Comparison of ENCODE assay signal across 6 cellular contexts in the genomic region with DNA sequence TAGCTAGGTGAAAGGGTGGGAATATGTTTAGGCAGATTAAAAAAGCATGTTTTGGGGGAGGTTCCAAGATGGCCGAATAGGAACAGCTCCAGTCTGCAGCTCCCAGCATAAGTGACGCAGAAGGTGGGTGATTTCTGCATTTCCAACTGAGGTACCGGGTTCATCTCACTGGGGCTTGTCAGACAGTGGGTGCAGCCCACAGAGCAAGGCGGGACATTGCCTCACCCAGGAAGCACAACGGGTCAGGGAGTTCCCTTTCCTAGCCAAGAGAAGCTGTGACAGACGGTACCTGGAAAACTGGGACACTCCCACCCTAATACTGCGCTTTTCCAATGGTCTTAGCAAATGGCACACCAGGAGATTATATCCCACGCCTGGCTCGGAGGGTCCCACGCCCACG.
DNase-seq lines count a peak whose midpoint lies in the region; ATAC-seq, FAIRE-seq and TF ChIP-seq lines count a peak whose summit lies in the region.
"Not testable (repeated sequence)": the region's sequence is repeated elsewhere in the genome, so short reads cannot be mapped to it uniquely, and the experiment has no call there.

No MANE protein-coding gene starts in this region.

- in situ Hi-C loops in K562 (cut with MboI) = not testable (repeated sequence)

- peaks cover 8 to 19% of the 10 kb centered on the region in 2 experiments for H3K27me3 ChIP-seq in K562 (ENCODE audit: control insufficient read depth in 2 of 2, insufficient read depth in 2 of 2, low read length in 2 of 2)
- H3K27me3 ChIP-seq in esophagus muscularis mucosa, upper lobe of right lung: not testable (repeated sequence)

- CTCF ChIA-PET in K562 (lab: Yijun Ruan, JAX; ENCODE audit: low intra/inter-chr PET ratio) = not testable (repeated sequence)

- H3K36me3 Mint-ChIP-seq in stimulated activated naive B cell treated with anti-CD40 and anti-IgM and Interleukin-4, amounts not matched to agents 10 μg/mL and 1 μg/mL and 100 μg/mL, for 72 hours = not testable (repeated sequence)

- peak overlapping the region; percentile 70 for H3K27ac Mint-ChIP-seq in stimulated activated naive B cell treated with anti-CD40 and anti-IgM and Interleukin-4, amounts not matched to agents 10 μg/mL and 1 μg/mL and 100 μg/mL, for 72 hours

- TF ChIP-seq POLR2A in K562 (conservative IDR thresholded peaks at IDR 0.05); esophagus muscularis mucosa (IDR thresholded peaks at IDR 0.05; ENCODE audit: low read depth): not testable (repeated sequence)

- not testable (repeated sequence) for TF ChIP-seq EP300 in K562 (IDR thresholded peaks at IDR 0.05; ENCODE audit: low read length); esophagus muscularis mucosa (IDR thresholded peaks at IDR 0.05)

- not testable (repeated sequence) for BruUV-seq in K562 (replicated peaks; lab: Mats Ljungman, UMichigan)

- not testable (repeated sequence) for H3K9me3 ChIP-seq in K562 (replicated peaks; ENCODE audit: control insufficient read depth, insufficient read depth, low read depth, low read length); esophagus muscularis mucosa; upper lobe of right lung

- not testable (repeated sequence) for H4K20me1 ChIP-seq in K562 (replicated peaks; ENCODE audit: control insufficient read depth, insufficient read depth, low read length)

- H2AFZ ChIP-seq in K562 (ENCODE audit: low read depth, low read length) = peak overlapping the region; percentile 14; the same call in 1 of the 2 replicates

- H3K36me3 ChIP-seq in K562 (ENCODE audit: control insufficient read depth, insufficient read depth, low read length); esophagus muscularis mucosa; upper lobe of right lung: not testable (repeated sequence)

- peak overlapping the region; percentile 38 for H3K27ac ChIP-seq in C4-2B
- not testable (repeated sequence) for H3K27ac ChIP-seq in K562 (ENCODE audit: extremely low read depth, low read depth, low read length); esophagus muscularis mucosa (replicated peaks in 1 of 4); upper lobe of right lung

- not testable (repeated sequence) for H3K79me2 ChIP-seq in K562 (ENCODE audit: control insufficient read depth, insufficient read depth, low read length)

- DNase-seq in CD1c-positive myeloid dendritic cell (ENCODE audit: extremely low spot score) (peak; percentile 55), esophagus muscularis mucosa (ENCODE audit: extremely low spot score) (peak; percentile 39)
- DNase-seq in K562 (ENCODE audit: extremely low read depth in 1 of 4, low spot score in 3 of 4); stimulated activated naive B cell treated with anti-CD40 and anti-IgM and Interleukin-4, amounts not matched to agents 10 μg/mL and 1 μg/mL and 100 μg/mL, for 72 hours; upper lobe of right lung: not testable (repeated sequence)

- ATAC-seq in K562; stimulated activated naive B cell treated with anti-CD40 and anti-IgM and Interleukin-4, amounts not matched to agents 10 μg/mL and 1 μg/mL and 100 μg/mL, for 72 hours (replicated peaks): not testable (repeated sequence)
- ATAC-seq in upper lobe of right lung = peak; percentile 28

- not testable (repeated sequence) for TF ChIP-seq RAD21 in K562 (CRISPR knock-in tag; conservative IDR thresholded peaks at IDR 0.05 in 1 of 2, IDR thresholded peaks at IDR 0.05 in 1 of 2)

- FAIRE-seq in K562 (lab: Jason Lieb, UNC) = not testable (repeated sequence)

- not testable (repeated sequence) for H3K9me1 ChIP-seq in K562 (ENCODE audit: control insufficient read depth, insufficient read depth, low read length)

- H3K27me3 Mint-ChIP-seq in stimulated activated naive B cell treated with anti-CD40 and anti-IgM and Interleukin-4, amounts not matched to agents 10 μg/mL and 1 μg/mL and 100 μg/mL, for 72 hours = not testable (repeated sequence)

- not testable (repeated sequence) for TF ChIP-seq CTCF in C4-2B (conservative IDR thresholded peaks at IDR 0.05); K562 (IDR thresholded peaks at IDR 0.05 in 2 of 3, conservative IDR thresholded peaks at IDR 0.05 in 1 of 3; ENCODE audit: insufficient read depth in 2 of 3, low read depth in 1 of 3, low read length in 3 of 3); esophagus muscularis mucosa (IDR thresholded peaks at IDR 0.05); upper lobe of right lung (IDR thresholded peaks at IDR 0.05)

- POLR2A ChIA-PET in K562 (lab: Yijun Ruan, JAX) = interaction anchor here (1.5 kb wide), 1 partner anchor 35 kb away, joined by 3 read pairs; no protein-coding TSS in a partner anchor

- not testable (repeated sequence) for H3K4me3 Mint-ChIP-seq in stimulated activated naive B cell treated with anti-CD40 and anti-IgM and Interleukin-4, amounts not matched to agents 10 μg/mL and 1 μg/mL and 100 μg/mL, for 72 hours

- peaks cover 16 to 20% of the 10 kb centered on the region in 2 donors for H3K9me3 Mint-ChIP-seq in stimulated activated naive B cell treated with anti-CD40 and anti-IgM and Interleukin-4, amounts not matched to agents 10 μg/mL and 1 μg/mL and 100 μg/mL, for 72 hours

- H3K4me1 ChIP-seq in K562 (replicated peaks in 1 of 2; ENCODE audit: control insufficient read depth in 2 of 2, insufficient read depth in 2 of 2, low read length in 2 of 2) = not testable (repeated sequence)
- peaks cover 27 to 45% (median 39%) of the 10 kb centered on the region in 4 donors for H3K4me1 ChIP-seq in esophagus muscularis mucosa
- H3K4me1 ChIP-seq in upper lobe of right lung = peaks cover 29% of the 10 kb centered on the region

- intact Hi-C loops in K562 (cut with micrococcal nuclease); esophagus muscularis mucosa (cut with DNase I); upper lobe of right lung (cut with DNase I): not testable (repeated sequence)

- peak overlapping the region; percentile 18; the same call in 1 of the 2 replicates for H3K4me2 ChIP-seq in K562 (ENCODE audit: insufficient read depth, low read length)

- WGBS in K562 (ENCODE audit: insufficient coverage, low coverage, missing lambda C conversion rate) = under 1% methylated on average over 10 of the region's 11 CpGs
- 88% methylated on average over 11 of the region's 11 CpGs for WGBS in esophagus muscularis mucosa

- peaks cover 17 to 26% of the 10 kb centered on the region in 2 donors for H3K4me1 Mint-ChIP-seq in stimulated activated naive B cell treated with anti-CD40 and anti-IgM and Interleukin-4, amounts not matched to agents 10 μg/mL and 1 μg/mL and 100 μg/mL, for 72 hours

- H3K4me3 ChIP-seq in K562, esophagus muscularis mucosa, upper lobe of right lung: not testable (repeated sequence)

- H3K9ac ChIP-seq in K562 (ENCODE audit: insufficient read depth in 1 of 2, low read depth in 2 of 2, low read length in 2 of 2) = not testable (repeated sequence)
